In the genomic region with DNA sequence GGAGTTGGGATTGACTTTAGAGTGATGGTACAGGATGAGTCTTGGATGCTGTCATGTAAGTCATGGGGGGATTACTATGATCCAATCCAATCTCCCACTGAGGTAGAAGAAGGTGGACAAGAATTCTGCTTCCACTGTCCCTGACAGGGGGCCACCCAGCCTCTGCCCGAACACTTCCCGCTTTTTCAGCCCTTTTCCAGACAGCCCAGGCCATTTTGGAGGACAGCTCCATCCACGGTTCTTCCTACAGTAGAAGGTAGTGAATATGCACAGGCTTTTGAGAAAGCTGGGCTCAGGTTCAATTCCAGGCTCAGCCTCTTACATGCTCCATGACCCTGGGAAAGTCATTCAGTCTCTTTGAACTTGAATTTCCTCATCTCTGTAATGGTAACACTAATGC, we compare ENCODE assay signal across 24 cellular contexts. TPM values are rescaled to one million over a fixed set of nuclear protein-coding genes. Genes with fewer than 3 reads are reported as not detected.
"Had no signal": no experiment of that assay in that cellular context is flagged by ENCODE, and none has a peak within 500 bp of the region (broad histone marks: within the 10 kb centered on the region; RNA-seq: fewer than 3 reads in every experiment).

No MANE protein-coding gene starts in this region.

- H3K4me1 ChIP-seq: body of pancreas had no signal

- H3K27ac Mint-ChIP-seq: activated CD4-positive, alpha-beta memory T cell treated with anti-CD3 and anti-CD28 coated beads, Interleukin-2, amount 10 ng/mL, durations not matched to agents 7 days and 5 days; activated CD4-positive, alpha-beta T cell treated with anti-CD3 and anti-CD28 coated beads, Interleukin-2, amount 10 ng/mL, durations not matched to agents 7 days and 5 days; activated naive CD8-positive, alpha-beta T cell; activated T-cell treated with anti-CD3 and anti-CD28 coated beads, Interleukin-2, amount 50 U/mL, for 24 hours; activated T-helper 17 cell treated with anti-CD3 and anti-CD28 coated beads, Interleukin-2, amount 50 U/mL, for 72 hours; endodermal cell had no signal

- DNase-seq: activated CD4-positive, alpha-beta memory T cell treated with anti-CD3 and anti-CD28 coated beads, Interleukin-2, amount 10 ng/mL, durations not matched to agents 7 days and 5 days; activated CD4-positive, alpha-beta T cell treated with anti-CD3 and anti-CD28 coated beads for 1 hour; activated CD4-positive, alpha-beta T cell treated with anti-CD3 and anti-CD28 coated beads for 4 hours; activated CD4-positive, alpha-beta T cell treated with anti-CD3 and anti-CD28 coated beads, Interleukin-2, amount 10 ng/mL, durations not matched to agents 7 days and 5 days; activated CD4-positive, alpha-beta T cell treated with anti-CD3 and anti-CD28 coated beads, Interleukin-2, amount 50 U/mL, for 4 hours; activated CD8-positive, alpha-beta memory T cell treated with anti-CD3 and anti-CD28 coated beads, Interleukin-2, amount 50 U/mL, for 4 hours; activated effector memory CD4-positive, alpha-beta T cell treated with Interleukin-2 at 50 U/mL for 16 hours; activated gamma-delta T cell treated with Interleukin-2 at 50 U/mL for 16 hours; activated naive CD4-positive, alpha-beta T cell treated with anti-CD3 and anti-CD28 coated beads, Interleukin-2, amount 50 U/mL, for 16 hours; activated naive CD4-positive, alpha-beta T cell treated with Interleukin-2 at 50 U/mL for 16 hours; activated T-cell treated with anti-CD3 and anti-CD28 coated beads, Interleukin-2, amount 50 U/mL, for 24 hours; amygdala; aorta; body of pancreas; caudate nucleus; cortex of kidney; effector memory CD4-positive, alpha-beta T cell; endodermal cell; foreskin fibroblast; T-helper 2 cell had no signal

- H3K4me3 ChIP-seq: body of pancreas had no signal

- H3K9me3 Mint-ChIP-seq: activated CD4-positive, alpha-beta memory T cell treated with anti-CD3 and anti-CD28 coated beads, Interleukin-2, amount 10 ng/mL, durations not matched to agents 7 days and 5 days; activated CD4-positive, alpha-beta T cell treated with anti-CD3 and anti-CD28 coated beads, Interleukin-2, amount 10 ng/mL, durations not matched to agents 7 days and 5 days; activated T-cell treated with anti-CD3 and anti-CD28 coated beads, Interleukin-2, amount 50 U/mL, for 24 hours; activated T-helper 17 cell treated with anti-CD3 and anti-CD28 coated beads, Interleukin-2, amount 50 U/mL, for 72 hours; endodermal cell had no signal

- H3K27me3 ChIP-seq: body of pancreas had no signal

- H3K27me3 Mint-ChIP-seq: activated CD4-positive, alpha-beta T cell treated with anti-CD3 and anti-CD28 coated beads, Interleukin-2, amount 10 ng/mL, durations not matched to agents 7 days and 5 days; activated naive CD8-positive, alpha-beta T cell; activated T-cell treated with anti-CD3 and anti-CD28 coated beads, Interleukin-2, amount 50 U/mL, for 24 hours; activated T-helper 17 cell treated with anti-CD3 and anti-CD28 coated beads, Interleukin-2, amount 50 U/mL, for 72 hours had no signal

- H3K9me3 ChIP-seq: body of pancreas had no signal

- H3K4me3 Mint-ChIP-seq: activated CD4-positive, alpha-beta memory T cell treated with anti-CD3 and anti-CD28 coated beads, Interleukin-2, amount 10 ng/mL, durations not matched to agents 7 days and 5 days; activated CD4-positive, alpha-beta T cell treated with anti-CD3 and anti-CD28 coated beads, Interleukin-2, amount 10 ng/mL, durations not matched to agents 7 days and 5 days; activated naive CD8-positive, alpha-beta T cell; activated T-cell treated with anti-CD3 and anti-CD28 coated beads, Interleukin-2, amount 50 U/mL, for 24 hours; activated T-helper 17 cell treated with anti-CD3 and anti-CD28 coated beads, Interleukin-2, amount 50 U/mL, for 72 hours; endodermal cell had no signal

- H3K27ac ChIP-seq: body of pancreas had no signal

- ATAC-seq: activated T-helper 17 cell treated with anti-CD3 and anti-CD28 coated beads, Interleukin-2, amount 50 U/mL, for 72 hours; body of pancreas; esophagus mucosa had no signal

RNA-seq across cellular contexts. Expression of a gene that starts 31.0 kb away (rescaled TPM):
- total RNA-seq: dermis microvascular lymphatic vessel endothelial cell had no signal
